8 cellular contexts compared by ENCODE assay signal in the genomic region with DNA sequence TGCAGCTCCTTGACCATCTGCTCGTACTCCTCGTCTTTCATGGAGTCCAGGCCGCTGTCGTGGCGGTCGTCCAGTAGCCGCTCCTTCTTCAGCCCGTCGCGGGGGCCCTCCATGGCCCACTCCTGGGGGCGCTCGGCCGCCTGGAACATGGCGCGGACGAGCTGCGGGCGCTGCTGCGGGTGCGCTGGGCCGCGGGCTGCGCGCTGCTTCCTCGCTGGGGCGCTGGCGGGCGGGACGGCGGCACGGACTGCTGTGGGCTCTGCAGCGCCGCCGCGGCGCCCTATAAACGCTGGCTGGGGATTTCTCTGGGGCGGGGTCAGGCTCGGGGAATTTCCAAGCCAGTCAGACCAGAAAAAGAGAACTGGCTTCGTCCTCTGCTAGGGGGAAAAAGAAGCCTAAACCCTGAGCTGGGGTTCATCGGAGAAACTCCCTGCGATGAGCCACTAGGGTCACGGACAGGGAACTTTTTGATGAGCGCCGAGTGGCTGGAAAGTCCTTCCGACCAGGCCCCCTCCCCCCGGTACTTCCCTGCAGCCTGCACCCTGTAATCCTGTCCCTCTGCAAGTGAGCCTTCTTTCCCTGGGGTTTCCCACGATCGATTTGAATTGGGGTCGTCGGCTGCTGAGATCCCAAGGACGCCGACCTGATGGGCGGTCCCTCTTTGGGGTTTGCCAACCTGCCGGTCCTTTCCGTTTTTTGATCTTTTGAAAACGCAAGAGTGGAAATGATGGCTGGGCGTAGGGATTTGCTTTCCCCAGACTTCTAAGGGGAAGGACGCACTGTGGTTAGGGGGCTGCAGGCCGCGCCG. TPM values are rescaled to one million over a fixed set of nuclear protein-coding genes. Genes with fewer than 3 reads are reported as not detected.
DNase-seq lines count a peak whose midpoint lies in the region; ATAC-seq and TF ChIP-seq lines count a peak whose summit lies in the region.

A gene with protein sequence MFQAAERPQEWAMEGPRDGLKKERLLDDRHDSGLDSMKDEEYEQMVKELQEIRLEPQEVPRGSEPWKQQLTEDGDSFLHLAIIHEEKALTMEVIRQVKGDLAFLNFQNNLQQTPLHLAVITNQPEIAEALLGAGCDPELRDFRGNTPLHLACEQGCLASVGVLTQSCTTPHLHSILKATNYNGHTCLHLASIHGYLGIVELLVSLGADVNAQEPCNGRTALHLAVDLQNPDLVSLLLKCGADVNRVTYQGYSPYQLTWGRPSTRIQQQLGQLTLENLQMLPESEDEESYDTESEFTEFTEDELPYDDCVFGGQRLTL (minus strand): TSS at position 254 of the 808 bp plus-strand sequence. CDS start 105 bp downstream, at position 149.

- H2AFZ ChIP-seq in PC-9: peak within 1 kb of the TSS; percentile 83

- peak; percentile 55 for ATAC-seq in GM21576 (IDR thresholded peaks at IDR 0.05; ENCODE audit: unreplicated experiment)

- H3K27ac ChIP-seq in PC-9: peak within 1 kb of the TSS; percentile 89
- peak within 1 kb of the TSS; percentile 98 to 100 for H3K27ac ChIP-seq in esophagus (ENCODE audit: low read depth in 2 of 2, low read length in 1 of 2)
- peak within 1 kb of the TSS; percentile 99 for H3K27ac ChIP-seq in muscle layer of duodenum (ENCODE audit: low read length)

- H3K36me3 ChIP-seq in PC-9 (ENCODE audit: low read depth) (peaks cover 28% of the 10 kb centered on the region), esophagus (ENCODE audit: control insufficient read depth in 2 of 2, insufficient read depth in 2 of 2, low read length in 1 of 2) (peaks cover 10 to 28% of the 10 kb centered on the region in 2 donors), muscle layer of duodenum (ENCODE audit: control insufficient read depth in 1 of 2, insufficient read depth in 2 of 2, low read length in 2 of 2) (peaks cover 31 to 38% of the 10 kb centered on the region in 2 donors)

- H3K9me3 Mint-ChIP-seq in IgD-negative memory B cell: no peaks in the 10 kb centered on the region

- POLR2A ChIA-PET in PC-9 (lab: Charles Lee; ENCODE audit: unreplicated experiment): interaction anchor here (0.5 to 0.9 kb wide), 10 partner anchors 35 to 549 kb away, joined by 3 to 14 read pairs (median 4); partner anchors contain the start of gene PSMA6

- peak within 1 kb of the TSS; percentile 98 for H3K4me2 ChIP-seq in PC-9

- H3K4me1 ChIP-seq in PC-9 (replicated peaks; ENCODE audit: insufficient read depth): peaks cover 54% of the 10 kb centered on the region
- H3K4me1 ChIP-seq in esophagus (ENCODE audit: control insufficient read depth in 2 of 2, insufficient read depth in 2 of 2, low read length in 1 of 2): peaks cover 4 to 9% of the 10 kb centered on the region in 2 donors
- H3K4me1 ChIP-seq in muscle layer of duodenum (ENCODE audit: control insufficient read depth in 1 of 2, insufficient read depth in 2 of 2, low read length in 2 of 2): peaks cover 30 to 47% of the 10 kb centered on the region in 2 donors

- CTCF ChIA-PET in PC-9 (lab: Charles Lee): interaction anchor here (0.5 kb wide), 1 partner anchor 571 kb away, joined by 5 read pairs; no protein-coding TSS in a partner anchor

- H3K4me1 Mint-ChIP-seq in IgD-negative memory B cell: peaks cover 43 to 52% (median 44%) of the 10 kb centered on the region in 3 donors

- H3K4me3 ChIP-seq in PC-9: peak within 1 kb of the TSS; percentile 85
- peak within 1 kb of the TSS; percentile 87 to 98 for H3K4me3 ChIP-seq in esophagus (ENCODE audit: low read depth in 1 of 2, low read length in 2 of 2)
- peak within 1 kb of the TSS; percentile 81 to 98 for H3K4me3 ChIP-seq in muscle layer of duodenum (ENCODE audit: low read depth in 1 of 2, low read length in 2 of 2)

- no peaks in the 10 kb centered on the region for H3K27me3 ChIP-seq in PC-9 (ENCODE audit: insufficient read depth, low read depth)
- H3K27me3 ChIP-seq in esophagus (ENCODE audit: control insufficient read depth in 1 of 2, insufficient read depth in 2 of 2, low read length in 2 of 2): no peaks in the 10 kb centered on the region
- no peaks in the 10 kb centered on the region for H3K27me3 ChIP-seq in muscle layer of duodenum (ENCODE audit: low read depth, low read length)

- H3K9me3 ChIP-seq in PC-9 (ENCODE audit: insufficient read depth, low read depth) (no peaks in the 10 kb centered on the region), esophagus (ENCODE audit: control insufficient read depth in 2 of 2, insufficient read depth in 1 of 2, low read depth in 1 of 2, low read length in 1 of 2) (no peaks in the 10 kb centered on the region), muscle layer of duodenum (ENCODE audit: control insufficient read depth in 1 of 2, low read length in 2 of 2) (no peaks in the 10 kb centered on the region)

- peaks cover 45% of the 10 kb centered on the region for H3F3A ChIP-seq in PC-9 (ENCODE audit: insufficient read depth, low read depth)

- H4K20me1 ChIP-seq in PC-9 (ENCODE audit: insufficient read depth): peaks cover 8% of the 10 kb centered on the region; the same call in 1 of the 2 replicates

- WGBS in esophagus, 2 donors: 0% methylated on average over 57 to 62 of the region's 62 CpGs

- H3K79me2 ChIP-seq in PC-9 (ENCODE audit: low read depth): peaks cover 33% of the 10 kb centered on the region

- TF ChIP-seq CTCF in PC-9 (conservative IDR thresholded peaks at IDR 0.05): no peak

- no peaks in the 10 kb centered on the region for H3K9me2 ChIP-seq in PC-9 (ENCODE audit: insufficient read depth)

- peaks cover 17% of the 10 kb centered on the region for H3K36me3 Mint-ChIP-seq in IgD-negative memory B cell

- peak within 1 kb of the TSS; percentile 99 to 100 (median 99) for H3K27ac Mint-ChIP-seq in IgD-negative memory B cell

- BruUV-seq in PC-9 (replicated peaks; lab: Mats Ljungman, UMichigan): TSS peak; percentile 68

- no peaks in the 10 kb centered on the region for H3K27me3 Mint-ChIP-seq in IgD-negative memory B cell

- peak; percentile 64 for DNase-seq in DMS53 treated with DMSO at 0.1 percent for 48 hours (lab: John Stamatoyannopoulos, UW; ENCODE audit: unreplicated experiment)
- peak; percentile 72 to 86 for DNase-seq in PC-9
- peak; percentile 97 for DNase-seq in activated T-cell treated with anti-CD3 and anti-CD28 coated beads, Interleukin-2, amount 50 U/mL, for 1 hour
- peak; percentile 87 to 89 for DNase-seq in stimulated activated CD8-positive, alpha-beta memory T cell treated with anti-CD3 and anti-CD28 coated beads, Interleukin-7, amount 100 ng/mL, for 48 hours (ENCODE audit: extremely low read depth in 1 of 2, low read depth in 1 of 2)

- peak within 1 kb of the TSS; percentile 94 to 99 (median 98) for H3K4me3 Mint-ChIP-seq in IgD-negative memory B cell

- intact Hi-C loops in PC-9 (cut with micrococcal nuclease; ENCODE audit: unreplicated experiment): loop anchor here (1.0 to 5.0 kb wide), 6 partner anchors 30 to 357 kb away; partner anchors contain the start of genes FAM177A1, PPP2R3C and PRORP

RNA-seq across cellular contexts. Expression of the gene that starts here (rescaled TPM):
- polyA plus RNA-seq in IgD-negative memory B cell (569 TPM), esophagus (100 to 1,000 TPM; 121 to 206 TPM)
- total RNA-seq in PC-9 (2021): 30.2 and 34.8 TPM in 2 replicates

Comparison
In these comparisons a context has a peak if more than half of its experiments do, and no peak if none do; other contexts are left out.
1. Peak in every context shown above with its lines: DNase-seq, ATAC-seq, H3K4me3 ChIP-seq and H3K27ac ChIP-seq.